ENCODE assay signal across 8 cellular contexts in genomic region chr4:2462218-2462991, GRCh38. TPM values are rescaled to one million over a fixed set of nuclear protein-coding genes. Genes with fewer than 3 reads are reported as not detected.
DNase-seq lines count a peak whose midpoint lies in the region; ATAC-seq lines count a peak whose summit lies in the region.

No MANE protein-coding gene starts in this region.

- peaks cover 0 to 2% of the 10 kb centered on the region in 2 donors for H3K27me3 ChIP-seq in mucosa of rectum (ENCODE audit: control insufficient read depth in 2 of 2, insufficient read depth in 2 of 2, low read length in 2 of 2)

- peaks cover 0 to 6% of the 10 kb centered on the region in 2 donors for H3K4me1 ChIP-seq in mucosa of rectum (ENCODE audit: control insufficient read depth in 2 of 2, insufficient read depth in 2 of 2, low read length in 2 of 2)

- H3K27ac ChIP-seq in mucosa of rectum (ENCODE audit: low read depth in 2 of 2, low read length in 2 of 2): no peak overlapping the region

- H3K9me3 ChIP-seq in mucosa of rectum (ENCODE audit: control insufficient read depth in 2 of 2, low read length in 2 of 2): no peaks in the 10 kb centered on the region

- H3K36me3 ChIP-seq in mucosa of rectum (ENCODE audit: control insufficient read depth in 2 of 2, insufficient read depth in 2 of 2, low read length in 2 of 2): no peaks in the 10 kb centered on the region

- H3K9me3 Mint-ChIP-seq in activated T-cell treated with anti-CD3 and anti-CD28 coated beads, Interleukin-2, amount 50 U/mL, for 24 hours: no peaks in the 10 kb centered on the region

- peak overlapping the region; percentile 41 to 45 for H3K4me3 ChIP-seq in mucosa of rectum (ENCODE audit: low read length in 2 of 2)

- H3K36me3 Mint-ChIP-seq in activated T-cell treated with anti-CD3 and anti-CD28 coated beads, Interleukin-2, amount 50 U/mL, for 24 hours (ENCODE audit: low read depth): no peaks in the 10 kb centered on the region

- ATAC-seq in GM18873 (IDR thresholded peaks at IDR 0.05; ENCODE audit: low FRiP score, unreplicated experiment) (peak; percentile 67), HG03159 (IDR thresholded peaks at IDR 0.05; ENCODE audit: unreplicated experiment) (peak; percentile 73), esophagus mucosa (peak; percentile 75)

- peak overlapping the region; percentile 69 for H3K4me3 Mint-ChIP-seq in activated T-cell treated with anti-CD3 and anti-CD28 coated beads, Interleukin-2, amount 50 U/mL, for 24 hours

- peak; percentile 92 for DNase-seq in AG08396 (ENCODE audit: low spot score)
- DNase-seq in NOMO-1 (lab: John Stamatoyannopoulos, UW; ENCODE audit: unreplicated experiment in 2 of 2): peak; percentile 43 to 69
- peak; percentile 81 for DNase-seq in activated T-cell treated with anti-CD3 and anti-CD28 coated beads, Interleukin-2, amount 50 U/mL, for 24 hours
- peak; percentile 32 to 34 for DNase-seq in stimulated activated CD8-positive, alpha-beta memory T cell treated with anti-CD3 and anti-CD28 coated beads, Interleukin-7, amount 100 ng/mL, for 1 hour (ENCODE audit: low read depth in 2 of 2)

- H3K27ac Mint-ChIP-seq in activated T-cell treated with anti-CD3 and anti-CD28 coated beads, Interleukin-2, amount 50 U/mL, for 24 hours: no peak overlapping the region

- peaks cover 13% of the 10 kb centered on the region for H3K4me1 Mint-ChIP-seq in activated T-cell treated with anti-CD3 and anti-CD28 coated beads, Interleukin-2, amount 50 U/mL, for 24 hours (ENCODE audit: low read depth)

- peaks cover 5% of the 10 kb centered on the region for H3K27me3 Mint-ChIP-seq in activated T-cell treated with anti-CD3 and anti-CD28 coated beads, Interleukin-2, amount 50 U/mL, for 24 hours

- peak overlapping the region in 1 of 2 donors; percentile 36 for H3K9ac ChIP-seq in mucosa of rectum (ENCODE audit: low read depth in 1 of 2, low read length in 2 of 2)

RNA-seq across cellular contexts. Expression of gene RNF4, which starts 6.5 kb away (rescaled TPM):
- total RNA-seq in esophagus mucosa: 34.6 TPM

RNA-seq across cellular contexts. Expression of gene CFAP99, which starts 43.6 kb away (rescaled TPM):
- 0.28 TPM for total RNA-seq in esophagus mucosa

RNA-seq across cellular contexts. Expression of gene ZFYVE28, which starts 44.0 kb away (rescaled TPM):
- 5.3 TPM for total RNA-seq in esophagus mucosa

Comparison
In these comparisons a context has a peak if more than half of its experiments do, and no peak if none do; other contexts are left out.
1. DNase-seq: peak in every context shown above with its lines; median percentile 92 in AG08396; 81 in activated T-cell treated with anti-CD3 and anti-CD28 coated beads, Interleukin-2, amount 50 U/mL, for 24 hours; 56 in NOMO-1; 33 in stimulated activated CD8-positive, alpha-beta memory T cell treated with anti-CD3 and anti-CD28 coated beads, Interleukin-7, amount 100 ng/mL, for 1 hour.